12 cellular contexts compared by ENCODE assay signal in genomic region chr15:50051344-50051743, GRCh38.
DNase-seq lines count a peak whose midpoint lies in the region; ATAC-seq, FAIRE-seq and TF ChIP-seq lines count a peak whose summit lies in the region.
"Had no signal": no experiment of that assay in that cellular context is flagged by ENCODE, and none has a peak within 500 bp of the region (broad histone marks: within the 10 kb centered on the region; RNA-seq: fewer than 3 reads in every experiment).

No MANE protein-coding gene starts in this region.

- ATAC-seq in A549, result peak in 1 of 2 experiments; percentile 14; a peak in 2 of 6 replicates
- ATAC-seq in K562, result no peak
- no peak for ATAC-seq in natural killer cell treated with Interleukin-12 subunit alpha and Interleukin-12 subunit beta and Interleukin-15 and Interleukin-18, amount 100 ng/mL, for 72 hours
- no peak for ATAC-seq in activated CD8-positive, alpha-beta T cell treated with anti-CD3 and anti-CD28 coated beads, Interleukin-2, amount 10 ng/mL, durations not matched to agents 7 days and 5 days
- no peak for ATAC-seq in HG03196 (IDR thresholded peaks at IDR 0.05; ENCODE audit: unreplicated experiment)

- TF ChIP-seq POLR2A in A549 (IDR thresholded peaks at IDR 0.05; ENCODE audit: low read length) (no peak), K562 (conservative IDR thresholded peaks at IDR 0.05) (no peak), suprapubic skin (IDR thresholded peaks at IDR 0.05) (no peak)

- no peaks in the 10 kb centered on the region for H3K9me3 ChIP-seq in A549
- H3K9me3 ChIP-seq in K562 (replicated peaks; ENCODE audit: control insufficient read depth, insufficient read depth, low read depth, low read length), result no peaks in the 10 kb centered on the region
- H3K9me3 ChIP-seq in suprapubic skin, result no peaks in the 10 kb centered on the region

- DNase-seq in A549 (ENCODE audit: low read depth in 1 of 2, low spot score in 1 of 2) (no peak), HT-29 (ENCODE audit: low spot score) (peak; percentile 4), K562 (ENCODE audit: extremely low read depth in 1 of 4, low spot score in 3 of 4) (no peak), suprapubic skin (ENCODE audit: low spot score in 2 of 2) (no peak), AG20443 (ENCODE audit: low spot score) (no peak)
- DNase-seq in natural killer cell treated with Interleukin-12 subunit alpha and Interleukin-12 subunit beta and Interleukin-15 and Interleukin-18, amount 100 ng/mL, for 72 hours (ENCODE audit: low spot score), result no peak
- no peak for DNase-seq in activated CD8-positive, alpha-beta T cell treated with anti-CD3 and anti-CD28 coated beads, Interleukin-2, amount 10 ng/mL, durations not matched to agents 7 days and 5 days
- DNase-seq: DMS 273 treated with DMSO at 0.1 percent for 48 hours, NCI-H1436, NCI-H2029 had no signal

- peaks cover 52% of the 10 kb centered on the region for H3K36me3 Mint-ChIP-seq in natural killer cell treated with Interleukin-12 subunit alpha and Interleukin-12 subunit beta and Interleukin-15 and Interleukin-18, amount 100 ng/mL, for 72 hours
- H3K36me3 Mint-ChIP-seq in activated CD8-positive, alpha-beta T cell treated with anti-CD3 and anti-CD28 coated beads, Interleukin-2, amount 10 ng/mL, durations not matched to agents 7 days and 5 days (ENCODE audit: low read depth), result peaks cover 26% of the 10 kb centered on the region

- H3K36me3 ChIP-seq in K562 (ENCODE audit: control insufficient read depth, insufficient read depth, low read length) (no peaks in the 10 kb centered on the region), suprapubic skin (no peaks in the 10 kb centered on the region)

- H3K4me1 ChIP-seq in A549 (peaks cover 21% of the 10 kb centered on the region), K562 (replicated peaks in 1 of 2; ENCODE audit: control insufficient read depth in 2 of 2, insufficient read depth in 2 of 2, low read length in 2 of 2) (peaks cover 0 to 11% of the 10 kb centered on the region in 2 experiments; a peak in 3 of 5 replicates), suprapubic skin (peaks cover 5% of the 10 kb centered on the region)

- H3K4me2 ChIP-seq in A549 (peak overlapping the region; percentile 65), K562 (ENCODE audit: insufficient read depth, low read length) (no peak overlapping the region)

- CTCF ChIA-PET in A549 (lab: Yijun Ruan, JAX), result interaction anchor here (0.6 to 5.8 kb wide), 39 partner anchors 8 to 1211 kb away, joined by 3 to 41 read pairs (median 4); no protein-coding TSS in a partner anchor
- CTCF ChIA-PET in K562 (lab: Yijun Ruan, JAX; ENCODE audit: low intra/inter-chr PET ratio), result interaction anchor here (0.6 kb wide), 1 partner anchor 575 kb away, joined by 3 read pairs; no protein-coding TSS in a partner anchor
- CTCF ChIA-PET in activated CD8-positive, alpha-beta T cell treated with anti-CD3 and anti-CD28 coated beads, Interleukin-2, amount 10 ng/mL, durations not matched to agents 7 days and 5 days (lab: Charles Lee), result interaction anchor here (0.9 to 2.0 kb wide), 5 partner anchors 10 to 630 kb away, joined by 3 to 8 read pairs (median 3); no protein-coding TSS in a partner anchor

- H2AFZ ChIP-seq in K562 (ENCODE audit: low read depth, low read length), result no peak overlapping the region

- WGBS in A549 (ENCODE audit: missing lambda C conversion rate), result 56% methylated on average over 2 of the region's 2 CpGs
- WGBS in K562 (ENCODE audit: insufficient coverage, low coverage, missing lambda C conversion rate), result 0% methylated on average over 2 of the region's 2 CpGs
- WGBS in suprapubic skin, result 63% methylated on average over 2 of the region's 2 CpGs

- no peak for TF ChIP-seq CTCF in A549 (IDR thresholded peaks at IDR 0.05)
- no peak for TF ChIP-seq CTCF in K562 (IDR thresholded peaks at IDR 0.05 in 2 of 3, conservative IDR thresholded peaks at IDR 0.05 in 1 of 3; ENCODE audit: insufficient read depth in 2 of 3, low read depth in 1 of 3, low read length in 3 of 3)
- no peak for TF ChIP-seq CTCF in suprapubic skin (IDR thresholded peaks at IDR 0.05)

- in situ Hi-C loops in K562 (cut with MboI), result no loop called here

- peak overlapping the region; percentile 61 to 77 for H3K27ac ChIP-seq in A549
- no peak overlapping the region for H3K27ac ChIP-seq in K562 (ENCODE audit: extremely low read depth, low read depth, low read length)
- H3K27ac ChIP-seq in suprapubic skin, result no peak overlapping the region

- no peaks in the 10 kb centered on the region for H4K20me1 ChIP-seq in K562 (replicated peaks; ENCODE audit: control insufficient read depth, insufficient read depth, low read length)

- no peak for TF ChIP-seq RAD21 in A549 (conservative IDR thresholded peaks at IDR 0.05 in 1 of 2, IDR thresholded peaks at IDR 0.05 in 1 of 2)
- no peak for TF ChIP-seq RAD21 in K562 (CRISPR knock-in tag; conservative IDR thresholded peaks at IDR 0.05 in 1 of 2, IDR thresholded peaks at IDR 0.05 in 1 of 2)

- H3K4me1 Mint-ChIP-seq in natural killer cell treated with Interleukin-12 subunit alpha and Interleukin-12 subunit beta and Interleukin-15 and Interleukin-18, amount 100 ng/mL, for 72 hours (ENCODE audit: low read depth in 2 of 2), result peaks cover 80 to 86% of the 10 kb centered on the region in 2 donors
- H3K4me1 Mint-ChIP-seq in activated CD8-positive, alpha-beta T cell treated with anti-CD3 and anti-CD28 coated beads, Interleukin-2, amount 10 ng/mL, durations not matched to agents 7 days and 5 days (ENCODE audit: low read depth), result peaks cover 14% of the 10 kb centered on the region

- no peak overlapping the region; the same call in 2 of the 3 replicates for H3K4me3 ChIP-seq in A549
- H3K4me3 ChIP-seq in K562, result no peak overlapping the region
- no peak overlapping the region for H3K4me3 ChIP-seq in suprapubic skin

- no peak overlapping the region for H3K9ac ChIP-seq in K562 (ENCODE audit: insufficient read depth in 1 of 2, low read depth in 2 of 2, low read length in 2 of 2)

- H3K4me3 Mint-ChIP-seq in natural killer cell treated with Interleukin-12 subunit alpha and Interleukin-12 subunit beta and Interleukin-15 and Interleukin-18, amount 100 ng/mL, for 72 hours, result no peak overlapping the region
- H3K4me3 Mint-ChIP-seq in activated CD8-positive, alpha-beta T cell treated with anti-CD3 and anti-CD28 coated beads, Interleukin-2, amount 10 ng/mL, durations not matched to agents 7 days and 5 days, result no peak overlapping the region

- no peaks in the 10 kb centered on the region for H3K9me3 Mint-ChIP-seq in natural killer cell treated with Interleukin-12 subunit alpha and Interleukin-12 subunit beta and Interleukin-15 and Interleukin-18, amount 100 ng/mL, for 72 hours
- no peaks in the 10 kb centered on the region for H3K9me3 Mint-ChIP-seq in activated CD8-positive, alpha-beta T cell treated with anti-CD3 and anti-CD28 coated beads, Interleukin-2, amount 10 ng/mL, durations not matched to agents 7 days and 5 days (ENCODE audit: insufficient read depth)

- no peaks in the 10 kb centered on the region for H3K9me1 ChIP-seq in K562 (ENCODE audit: control insufficient read depth, insufficient read depth, low read length)

- H3K79me2 ChIP-seq in K562 (ENCODE audit: control insufficient read depth, insufficient read depth, low read length), result no peaks in the 10 kb centered on the region

- no peaks in the 10 kb centered on the region for H3K27me3 ChIP-seq in K562 (ENCODE audit: control insufficient read depth in 2 of 2, insufficient read depth in 2 of 2, low read length in 2 of 2)
- no peaks in the 10 kb centered on the region for H3K27me3 ChIP-seq in suprapubic skin

- BruUV-seq in K562 (replicated peaks; lab: Mats Ljungman, UMichigan), result no TSS peak

- FAIRE-seq in A549 (lab: Jason Lieb, UNC) (no peak), K562 (lab: Jason Lieb, UNC) (no peak)
- FAIRE-seq: HTR-8/SVneo had no signal

- peak overlapping the region; percentile 68 to 98 for H3K27ac Mint-ChIP-seq in natural killer cell treated with Interleukin-12 subunit alpha and Interleukin-12 subunit beta and Interleukin-15 and Interleukin-18, amount 100 ng/mL, for 72 hours
- no peak overlapping the region for H3K27ac Mint-ChIP-seq in activated CD8-positive, alpha-beta T cell treated with anti-CD3 and anti-CD28 coated beads, Interleukin-2, amount 10 ng/mL, durations not matched to agents 7 days and 5 days

- no peaks in the 10 kb centered on the region for H3K27me3 Mint-ChIP-seq in natural killer cell treated with Interleukin-12 subunit alpha and Interleukin-12 subunit beta and Interleukin-15 and Interleukin-18, amount 100 ng/mL, for 72 hours
- H3K27me3 Mint-ChIP-seq in activated CD8-positive, alpha-beta T cell treated with anti-CD3 and anti-CD28 coated beads, Interleukin-2, amount 10 ng/mL, durations not matched to agents 7 days and 5 days (ENCODE audit: low read depth), result no peaks in the 10 kb centered on the region

- POLR2A ChIA-PET in A549 (lab: Yijun Ruan, JAX), result interaction anchor here (0.6 to 1.1 kb wide), 3 partner anchors 219 to 882 kb away, joined by 3 read pairs; no protein-coding TSS in a partner anchor
- POLR2A ChIA-PET in K562 (lab: Yijun Ruan, JAX), result interaction anchor here (0.8 kb wide), 1 partner anchor 37 kb away, joined by 3 read pairs; no protein-coding TSS in a partner anchor
- POLR2A ChIA-PET in activated CD8-positive, alpha-beta T cell treated with anti-CD3 and anti-CD28 coated beads, Interleukin-2, amount 10 ng/mL, durations not matched to agents 7 days and 5 days (lab: Charles Lee), result no interaction called here

- intact Hi-C loops in K562 (cut with micrococcal nuclease), result loop anchor here (1.0 to 5.0 kb wide), 2 partner anchors 174 to 816 kb away; no protein-coding TSS in a partner anchor

- TF ChIP-seq EP300 in A549 (IDR thresholded peaks at IDR 0.05), result no peak
- no peak for TF ChIP-seq EP300 in K562 (IDR thresholded peaks at IDR 0.05; ENCODE audit: low read length)
- no peak for TF ChIP-seq EP300 in suprapubic skin (IDR thresholded peaks at IDR 0.05)

TF ChIP-seq in A549, 52 proteins besides CTCF, POLR2A, EP300 and RAD21:
- TF ChIP-seq RARB (CRISPR knock-in tag; IDR thresholded peaks at IDR 0.05) (no peak), MAFK (IDR thresholded peaks at IDR 0.05; ENCODE audit: partially characterized antibody) (peak; percentile 76), RFX5 (IDR thresholded peaks at IDR 0.05) (no peak)

TF ChIP-seq in K562, 482 proteins besides CTCF, POLR2A, EP300 and RAD21 (continues in another document):
- TF ChIP-seq JUNB (CRISPR knock-in tag; conservative IDR thresholded peaks at IDR 0.05), result no peak

Comparison
In these comparisons a context has a peak if more than half of its experiments do, and no peak if none do; other contexts are left out.
1. H3K27ac ChIP-seq: peak in A549 (2 of 2); none in K562 (single experiment) and suprapubic skin (single experiment).
2. Of the 35 proteins assayed by ChIP-seq in both K562 and A549: peak only in K562: none; only in A549: MAFK; in both: none; in neither: 34.